26 cellular contexts compared by ENCODE assay signal in the genomic region with DNA sequence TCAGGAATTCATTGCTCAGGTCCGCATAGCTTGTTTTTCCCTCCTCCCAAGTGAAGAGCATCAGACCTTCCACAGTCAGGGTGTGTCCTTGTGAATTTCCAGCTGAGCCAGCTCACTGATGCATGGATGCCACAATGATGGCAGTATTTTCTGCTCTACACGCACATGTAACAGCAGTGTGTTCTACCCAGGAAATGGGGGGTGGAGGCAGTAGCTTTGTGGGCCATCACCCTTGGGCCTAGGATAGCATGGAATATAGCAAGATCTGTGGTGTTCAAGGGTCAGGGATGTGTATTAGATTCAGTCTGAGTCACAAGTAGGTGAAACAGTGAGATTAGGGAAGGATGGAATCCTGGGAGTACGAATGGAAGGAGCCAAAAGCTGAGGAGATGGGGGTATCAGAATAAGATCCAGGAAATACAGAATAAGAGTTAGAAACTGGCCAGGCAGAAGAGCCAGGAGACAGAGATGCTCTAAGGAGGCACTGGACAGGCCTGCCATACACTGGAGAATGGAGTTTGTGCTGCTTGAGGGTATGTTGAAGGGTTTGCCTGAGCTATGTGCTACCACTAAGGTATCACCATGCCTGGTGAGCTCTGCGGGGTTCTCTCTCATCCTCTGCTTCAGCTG.
DNase-seq lines count a peak whose midpoint lies in the region; ATAC-seq and TF ChIP-seq lines count a peak whose summit lies in the region.
"Had no signal": no experiment of that assay in that cellular context is flagged by ENCODE, and none has a peak within 500 bp of the region (broad histone marks: within the 10 kb centered on the region; RNA-seq: fewer than 3 reads in every experiment).

No MANE protein-coding gene starts in this region.

- no peak for ATAC-seq in GM21723 (IDR thresholded peaks at IDR 0.05; ENCODE audit: unreplicated experiment)
- no peak for ATAC-seq in GM21360 (IDR thresholded peaks at IDR 0.05; ENCODE audit: unreplicated experiment)
- ATAC-seq: effector memory CD8-positive, alpha-beta T cell; HCT116; naive thymus-derived CD4-positive, alpha-beta T cell; psoas muscle had no signal

- no peak for TF ChIP-seq CTCF in epithelial cell of esophagus (IDR thresholded peaks at IDR 0.05; ENCODE audit: insufficient read depth, low read depth, low read length, missing control alignments)

- DNase-seq in GM04503 (ENCODE audit: low read depth) (peak; percentile 90), M059J (ENCODE audit: low read depth) (peak; percentile 90), epithelial cell of esophagus (ENCODE audit: low read depth) (peak; percentile 8), renal cortical epithelial cell (ENCODE audit: low read depth) (peak; percentile 55), NCI-H526 (lab: John Stamatoyannopoulos, UW) (no peak), NCI-H510A treated with DMSO at 0.1 percent for 48 hours (lab: John Stamatoyannopoulos, UW) (no peak)
- DNase-seq: activated CD4-positive, alpha-beta memory T cell treated with anti-CD3 and anti-CD28 coated beads for 36 hours; activated CD4-positive, CD25-positive, alpha-beta regulatory T cell; activated CD8-positive, alpha-beta memory T cell treated with anti-CD3 and anti-CD28 coated beads, Interleukin-2, amount 50 U/mL, for 48 hours; activated naive CD4-positive, alpha-beta T cell treated with anti-CD3 and anti-CD28 coated beads, Interleukin-2, amount 50 U/mL, for 16 hours; Calu3; effector memory CD8-positive, alpha-beta T cell; midbrain; naive thymus-derived CD4-positive, alpha-beta T cell; NCI-H187 treated with DMSO at 0.1 percent for 48 hours; psoas muscle; RPMI8226; stimulated activated CD4-positive, alpha-beta T cell treated with anti-CD3 and anti-CD28 coated beads, Interleukin-15, amount 100 ng/mL, for 24 hours; stimulated activated naive CD4-positive, alpha-beta T cell had no signal

- no peak overlapping the region for H3K4me3 ChIP-seq in epithelial cell of esophagus (ENCODE audit: low read length)
- H3K4me3 ChIP-seq: coronary artery, esophagus muscularis mucosa, psoas muscle, SJSA1, suprapubic skin had no signal

Comparison
In these comparisons a context has a peak if more than half of its experiments do, and no peak if none do; other contexts are left out.
1. DNase-seq: peak in GM04503 (single experiment), M059J (single experiment), epithelial cell of esophagus (single experiment) and renal cortical epithelial cell (single experiment); none in NCI-H526 (0 of 2) and NCI-H510A treated with DMSO at 0.1 percent for 48 hours (single experiment).